Comparison of ENCODE assay signal across 8 cellular contexts in the genomic region with DNA sequence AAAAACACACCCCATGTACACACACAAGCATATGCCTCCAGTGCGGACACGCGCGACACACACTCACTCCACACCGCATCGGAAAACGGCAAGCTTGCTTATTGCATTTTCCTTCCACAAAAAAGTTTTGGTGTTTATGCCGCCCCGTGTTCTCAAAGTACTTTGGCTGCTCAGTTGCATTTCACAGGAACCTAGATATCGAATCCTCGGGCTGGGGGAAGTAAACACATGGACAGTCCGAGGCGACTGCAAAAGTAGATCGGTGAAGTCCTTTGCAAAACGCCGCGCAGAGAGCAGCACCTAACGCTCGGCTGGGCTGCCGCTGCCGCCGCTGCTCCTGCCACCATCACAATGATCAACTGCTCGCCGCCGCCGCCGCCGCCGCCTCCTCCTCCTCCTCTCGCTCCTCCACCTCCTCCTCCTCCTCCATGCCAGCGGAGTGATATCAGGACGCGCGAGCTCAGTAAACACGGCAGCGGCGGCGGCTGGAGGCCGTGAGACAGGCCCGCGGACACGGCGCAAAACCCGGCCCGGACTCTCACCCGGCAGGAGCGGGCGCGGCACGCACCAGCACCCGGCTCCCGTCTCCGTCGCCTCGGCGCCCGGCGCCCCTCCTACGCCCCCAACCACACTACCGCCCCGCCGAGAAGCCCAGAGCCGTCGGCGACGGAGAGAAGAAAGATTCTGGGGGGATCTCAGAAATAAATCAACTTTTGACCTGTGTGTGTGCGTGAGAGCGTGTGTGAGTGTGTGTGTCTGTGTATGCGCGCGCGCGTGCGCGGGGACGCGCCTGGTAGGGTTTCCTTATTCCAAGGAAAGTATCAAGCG. TPM values are rescaled to one million over a fixed set of nuclear protein-coding genes. Genes with fewer than 3 reads are reported as not detected.
DNase-seq lines count a peak whose midpoint lies in the region; ATAC-seq lines count a peak whose summit lies in the region.

Gene MAML3, minus strand, starts transcription at position 441 of the 828 bp plus-strand sequence. CDS start 857 bp downstream, outside the sequence.

- peak within 1 kb of the TSS; percentile 90 for H3K27ac ChIP-seq in mesenchymal stem cell (ENCODE audit: low read length, poor library complexity, severe bottlenecking)

- no peak within 1 kb of the TSS for H2AK5ac ChIP-seq in mesenchymal stem cell (ENCODE audit: low read length, severe bottlenecking)

- H3K4me3 Mint-ChIP-seq in effector memory CD8-positive, alpha-beta T cell = peak within 1 kb of the TSS; percentile 89 to 95

- H2AFZ ChIP-seq in mesenchymal stem cell (ENCODE audit: low read depth, low read length) = peak within 1 kb of the TSS; percentile 74

- H3K9ac ChIP-seq in NT2/D1 (ENCODE audit: insufficient read length, low read depth) (peak within 1 kb of the TSS; percentile 71), mesenchymal stem cell (ENCODE audit: low read length) (peak within 1 kb of the TSS; percentile 90)

- peak within 1 kb of the TSS; percentile 71 for H2BK120ac ChIP-seq in mesenchymal stem cell (ENCODE audit: low read depth, low read length)

- peaks cover 20% of the 10 kb centered on the region for H3K36me3 Mint-ChIP-seq in effector memory CD8-positive, alpha-beta T cell (ENCODE audit: insufficient read depth)

- H3K4ac ChIP-seq in mesenchymal stem cell (ENCODE audit: low read depth in 1 of 2, low read length in 2 of 2) = peak within 1 kb of the TSS; percentile 67 to 89

- peak within 1 kb of the TSS; percentile 89 for H4K8ac ChIP-seq in mesenchymal stem cell (ENCODE audit: low read length)

- H3K36me3 ChIP-seq in NT2/D1 (ENCODE audit: insufficient read depth, insufficient read length, low read length) (no peaks in the 10 kb centered on the region), mesenchymal stem cell (ENCODE audit: control insufficient read depth in 1 of 2, insufficient read depth in 2 of 2, low read depth in 1 of 2, low read length in 2 of 2) (no peaks in the 10 kb centered on the region)

- peak within 1 kb of the TSS; percentile 68 for H2BK5ac ChIP-seq in mesenchymal stem cell (ENCODE audit: low read depth, low read length, poor library complexity, severe bottlenecking)

- H3K23ac ChIP-seq in mesenchymal stem cell (ENCODE audit: low read length in 2 of 2) = peak within 1 kb of the TSS in 1 of 2 experiments; percentile 91

- under 1% methylated on average over 41 of the region's 78 CpGs for WGBS in mesenchymal stem cell

- H2BK15ac ChIP-seq in mesenchymal stem cell (ENCODE audit: low read depth, poor library complexity, severe bottlenecking) = peak within 1 kb of the TSS; percentile 73

- DNase-seq in AG08395 (ENCODE audit: low spot score) (peak; percentile 78), HuH-7 (ENCODE audit: low spot score) (peak; percentile 77), NT2/D1 (ENCODE audit: low read depth, low spot score) (peak; percentile 58), mesenchymal stem cell (peak; percentile 98)
- DNase-seq in activated CD8-positive, alpha-beta memory T cell treated with anti-CD3 and anti-CD28 coated beads, Interleukin-2, amount 50 U/mL, for 1 hour (ENCODE audit: extremely low read depth) = peak; percentile 77
- DNase-seq in effector memory CD8-positive, alpha-beta T cell = peak; percentile 69 to 72 (median 70)
- DNase-seq in stimulated activated CD4-positive, alpha-beta T cell treated with anti-CD3 and anti-CD28 coated beads, TNF-alpha, amount 100 ng/mL, for 4 hours (ENCODE audit: low read depth in 3 of 3) = peak; percentile 57 to 71 (median 71)

- ATAC-seq in GM19463 (IDR thresholded peaks at IDR 0.05; ENCODE audit: unreplicated experiment) = peak; percentile 45
- peak; percentile 45 for ATAC-seq in effector memory CD8-positive, alpha-beta T cell (replicated peaks)

- H3K27me3 Mint-ChIP-seq in effector memory CD8-positive, alpha-beta T cell = no peaks in the 10 kb centered on the region

- H3K9me3 Mint-ChIP-seq in effector memory CD8-positive, alpha-beta T cell = no peaks in the 10 kb centered on the region

- H3K4me2 ChIP-seq in mesenchymal stem cell (ENCODE audit: low read length, poor library complexity, severe bottlenecking) = peak within 1 kb of the TSS; percentile 97

- H3K14ac ChIP-seq in mesenchymal stem cell (ENCODE audit: low read length in 2 of 2) = peak within 1 kb of the TSS in 1 of 2 experiments; percentile 26

- peaks cover 2% of the 10 kb centered on the region for H3K79me1 ChIP-seq in mesenchymal stem cell (replicated peaks; ENCODE audit: low read length, poor library complexity, severe bottlenecking)

- peak within 1 kb of the TSS in 1 of 2 experiments; percentile 82 for H2BK12ac ChIP-seq in mesenchymal stem cell (ENCODE audit: low read length in 2 of 2)

- H3K27me3 ChIP-seq in NT2/D1 (ENCODE audit: insufficient read depth, insufficient read length) = peaks cover 17% of the 10 kb centered on the region
- no peaks in the 10 kb centered on the region for H3K27me3 ChIP-seq in mesenchymal stem cell (ENCODE audit: control insufficient read depth in 1 of 2, insufficient read depth in 1 of 2, low read length in 2 of 2)

- H3K4me3 ChIP-seq in NT2/D1 (ENCODE audit: insufficient read length, low read depth) (peak within 1 kb of the TSS; percentile 61), mesenchymal stem cell (ENCODE audit: insufficient read depth in 1 of 2, low read depth in 1 of 2, low read length in 2 of 2) (peak within 1 kb of the TSS; percentile 86 to 89)

- peak within 1 kb of the TSS; percentile 69 for H4K91ac ChIP-seq in mesenchymal stem cell (ENCODE audit: low read length)

- H3K4me1 Mint-ChIP-seq in effector memory CD8-positive, alpha-beta T cell (ENCODE audit: low read depth in 2 of 2) = peaks cover 15 to 20% of the 10 kb centered on the region in 2 donors

- H3K4me1 ChIP-seq in NT2/D1 (ENCODE audit: insufficient read depth, insufficient read length) = no peaks in the 10 kb centered on the region
- H3K4me1 ChIP-seq in mesenchymal stem cell (ENCODE audit: control insufficient read depth, insufficient read depth, low read depth, low read length) = peaks cover 6% of the 10 kb centered on the region

- peak within 1 kb of the TSS; percentile 71 to 72 for H3K27ac Mint-ChIP-seq in effector memory CD8-positive, alpha-beta T cell

- no peaks in the 10 kb centered on the region for H3K9me3 ChIP-seq in NT2/D1 (ENCODE audit: insufficient read depth, low read length)
- no peaks in the 10 kb centered on the region for H3K9me3 ChIP-seq in mesenchymal stem cell (ENCODE audit: control insufficient read depth, low read length)

- peak within 1 kb of the TSS; percentile 40 to 93 for H3K18ac ChIP-seq in mesenchymal stem cell (ENCODE audit: low read depth in 1 of 2, low read length in 2 of 2)

RNA-seq across cellular contexts. Expression of gene MAML3, which starts in this region (rescaled TPM):
- polyA plus RNA-seq in mesenchymal stem cell (2013, experiment 1 of 2) = 2.5 TPM
- polyA plus RNA-seq in mesenchymal stem cell (2013, experiment 2 of 2) = 2.4 TPM

Comparison
In these comparisons a context has a peak if more than half of its experiments do, and no peak if none do; other contexts are left out.
1. Peak in every context shown above with its lines: DNase-seq, ATAC-seq, H3K4me3 ChIP-seq and H3K27ac ChIP-seq.